ENCODE assay signal across 22 cellular contexts in genomic region chr17:78573955-78574354, GRCh38. TPM values are rescaled to one million over a fixed set of nuclear protein-coding genes. Genes with fewer than 3 reads are reported as not detected.
A peak's percentile ranks its signal among the peaks of the same experiment; 100 is the strongest.
DNase-seq lines count a peak whose midpoint lies in the region; ATAC-seq, FAIRE-seq and TF ChIP-seq lines count a peak whose summit lies in the region.
"Had no signal": no experiment of that assay in that cellular context is flagged by ENCODE, and none has a peak within 500 bp of the region (broad histone marks: within the 10 kb centered on the region; RNA-seq: fewer than 3 reads in every experiment).

No MANE protein-coding gene starts in this region.

- H3K27me3 Mint-ChIP-seq in Calu3 (ENCODE audit: unreplicated experiment), result peaks cover 34% of the 10 kb centered on the region
- peaks cover 0 to 11% (median 0%) of the 10 kb centered on the region in 5 donors for H3K27me3 Mint-ChIP-seq in naive thymus-derived CD4-positive, alpha-beta T cell

- DNase-seq in Calu3, result peak; percentile 51
- no peak for DNase-seq in GM10266 (ENCODE audit: extremely low spot score)
- DNase-seq in NCI-H510A treated with DMSO at 0.1 percent for 48 hours (lab: John Stamatoyannopoulos, UW), result peak; percentile 40
- peak in 1 of 4 experiments; percentile 46 for DNase-seq in K562 (ENCODE audit: extremely low read depth in 1 of 4, low spot score in 3 of 4)
- DNase-seq in stimulated activated naive CD4-positive, alpha-beta T cell treated with Interleukin-2 at 50 U/mL for 16 hours (lab: John Stamatoyannopoulos, UW), result no peak
- DNase-seq in naive thymus-derived CD4-positive, alpha-beta T cell, result no peak
- DNase-seq: activated CD4-positive, alpha-beta T cell treated with anti-CD3 and anti-CD28 coated beads for 4 hours; activated T-cell treated with anti-CD3 and anti-CD28 coated beads, Interleukin-2, amount 50 U/mL, for 4 hours; adrenal gland; CD8-positive, alpha-beta memory T cell; H9; KG1; mesenchymal stem cell; NCI-H2081 treated with DMSO at 0.1 percent for 48 hours; stimulated activated CD4-positive, alpha-beta T cell treated with anti-CD3 and anti-CD28 coated beads, Interleukin-2, amount 100 ng/mL, for 48 hours had no signal

- POLR2A ChIA-PET in K562 (lab: Yijun Ruan, JAX), result interaction anchor here (0.7 kb wide), 1 partner anchor 151 kb away, joined by 3 read pairs; no protein-coding TSS in a partner anchor
- POLR2A ChIA-PET in naive thymus-derived CD4-positive, alpha-beta T cell (lab: Charles Lee), result no interaction called here

- H3K4me1 ChIP-seq in K562 (replicated peaks in 1 of 2; ENCODE audit: control insufficient read depth in 2 of 2, insufficient read depth in 2 of 2, low read length in 2 of 2), result peaks cover 0 to 3% of the 10 kb centered on the region in 2 experiments; a peak in 1 of 5 replicates
- H3K4me1 ChIP-seq in naive thymus-derived CD4-positive, alpha-beta T cell (ENCODE audit: control insufficient read depth in 2 of 2, insufficient read depth in 2 of 2, low read length in 2 of 2), result no peaks in the 10 kb centered on the region
- H3K4me1 ChIP-seq: adrenal gland, gastroesophageal sphincter, right lobe of liver, tibial nerve had no signal

- TF ChIP-seq CTCF in Calu3 (IDR thresholded peaks at IDR 0.05; ENCODE audit: unreplicated experiment), result no peak
- peak; percentile 2 for TF ChIP-seq CTCF in GM10266 (IDR thresholded peaks at IDR 0.05; ENCODE audit: control insufficient read depth, insufficient read depth, low read depth, missing control alignments)
- peak; percentile 31 to 49 (median 32); a peak in 3 of 6 replicates for TF ChIP-seq CTCF in K562 (IDR thresholded peaks at IDR 0.05 in 2 of 3, conservative IDR thresholded peaks at IDR 0.05 in 1 of 3; ENCODE audit: insufficient read depth in 2 of 3, low read depth in 1 of 3, low read length in 3 of 3)

- in situ Hi-C loops in K562 (cut with MboI), result no loop called here

- no peaks in the 10 kb centered on the region for H3K36me3 Mint-ChIP-seq in Calu3 (ENCODE audit: insufficient read depth, unreplicated experiment)
- no peaks in the 10 kb centered on the region for H3K36me3 Mint-ChIP-seq in naive thymus-derived CD4-positive, alpha-beta T cell
- H3K36me3 Mint-ChIP-seq: CD8-positive, alpha-beta memory T cell had no signal

- H3K9me3 ChIP-seq in K562 (replicated peaks; ENCODE audit: control insufficient read depth, insufficient read depth, low read depth, low read length), result no peaks in the 10 kb centered on the region
- H3K9me3 ChIP-seq in naive thymus-derived CD4-positive, alpha-beta T cell (ENCODE audit: control insufficient read depth in 2 of 3, low read length in 3 of 3), result no peaks in the 10 kb centered on the region
- H3K9me3 ChIP-seq: adrenal gland, gastroesophageal sphincter, neutrophil, right lobe of liver, tibial nerve had no signal

- no peaks in the 10 kb centered on the region for H3K9me1 ChIP-seq in K562 (ENCODE audit: control insufficient read depth, insufficient read depth, low read length)

- no peak overlapping the region for H3K27ac ChIP-seq in K562 (ENCODE audit: extremely low read depth, low read depth, low read length)
- no peak overlapping the region for H3K27ac ChIP-seq in naive thymus-derived CD4-positive, alpha-beta T cell (ENCODE audit: low read depth, low read length)
- H3K27ac ChIP-seq: adrenal gland, gastroesophageal sphincter, neutrophil, right lobe of liver, tibial nerve had no signal

- 4% methylated on average over 8 of the region's 8 CpGs for WGBS in K562 (ENCODE audit: insufficient coverage, low coverage, missing lambda C conversion rate)

- intact Hi-C loops in Calu3 (cut with micrococcal nuclease; ENCODE audit: unreplicated experiment), result loop anchor here (5.0 kb wide), 1 partner anchor 77 kb away; no protein-coding TSS in a partner anchor
- intact Hi-C loops in K562 (cut with micrococcal nuclease), result no loop called here
- intact Hi-C loops in naive thymus-derived CD4-positive, alpha-beta T cell (cut with micrococcal nuclease), result no loop called here

- ATAC-seq in K562 (peak; percentile 79), HG02610 (IDR thresholded peaks at IDR 0.05; ENCODE audit: unreplicated experiment) (no peak)
- no peak for ATAC-seq in naive thymus-derived CD4-positive, alpha-beta T cell
- ATAC-seq: activated T-cell treated with anti-CD3 and anti-CD28 coated beads, Interleukin-2, amount 50 U/mL, for 4 hours; gastroesophageal sphincter; right lobe of liver had no signal

- no peak for TF ChIP-seq EP300 in K562 (IDR thresholded peaks at IDR 0.05; ENCODE audit: low read length)

- no TSS peak for BruUV-seq in Calu3 (replicated peaks; lab: Mats Ljungman, UMichigan)
- no TSS peak for BruUV-seq in K562 (replicated peaks; lab: Mats Ljungman, UMichigan)

- no peaks in the 10 kb centered on the region for H3K9me3 Mint-ChIP-seq in Calu3 (ENCODE audit: low read depth, unreplicated experiment)
- no peaks in the 10 kb centered on the region for H3K9me3 Mint-ChIP-seq in naive thymus-derived CD4-positive, alpha-beta T cell
- H3K9me3 Mint-ChIP-seq: activated T-cell treated with anti-CD3 and anti-CD28 coated beads, Interleukin-2, amount 50 U/mL, for 4 hours; CD8-positive, alpha-beta memory T cell; central memory CD8-positive, alpha-beta T cell had no signal

- H3K9ac ChIP-seq in K562 (ENCODE audit: insufficient read depth in 1 of 2, low read depth in 2 of 2, low read length in 2 of 2), result no peak overlapping the region

- H3K4me1 Mint-ChIP-seq in Calu3 (ENCODE audit: low read depth, unreplicated experiment), result no peaks in the 10 kb centered on the region
- H3K4me1 Mint-ChIP-seq in naive thymus-derived CD4-positive, alpha-beta T cell, result no peaks in the 10 kb centered on the region
- H3K4me1 Mint-ChIP-seq: CD8-positive, alpha-beta memory T cell; central memory CD8-positive, alpha-beta T cell had no signal

- no peaks in the 10 kb centered on the region; the same call in 1 of the 2 replicates for H4K20me1 ChIP-seq in K562 (replicated peaks; ENCODE audit: control insufficient read depth, insufficient read depth, low read length)

- FAIRE-seq in K562 (lab: Jason Lieb, UNC), result no peak

- H3K36me3 ChIP-seq in K562 (ENCODE audit: control insufficient read depth, insufficient read depth, low read length), result no peaks in the 10 kb centered on the region
- H3K36me3 ChIP-seq in naive thymus-derived CD4-positive, alpha-beta T cell (ENCODE audit: control insufficient read depth in 2 of 3, insufficient read depth in 3 of 3, low read length in 3 of 3), result no peaks in the 10 kb centered on the region
- H3K36me3 ChIP-seq: adrenal gland, gastroesophageal sphincter, neutrophil, right lobe of liver, tibial nerve had no signal

- CTCF ChIA-PET in Calu3 (lab: Charles Lee), result interaction anchor here (0.6 to 1.6 kb wide), 2 partner anchors 77 to 94 kb away, joined by 4 to 5 read pairs; no protein-coding TSS in a partner anchor
- CTCF ChIA-PET in K562 (lab: Yijun Ruan, JAX; ENCODE audit: low intra/inter-chr PET ratio), result interaction anchor here (0.7 to 0.8 kb wide), 2 partner anchors 10 to 171 kb away, joined by 3 to 4 read pairs; no protein-coding TSS in a partner anchor
- CTCF ChIA-PET in naive thymus-derived CD4-positive, alpha-beta T cell (lab: Charles Lee), result no interaction called here

- no peak overlapping the region for H3K27ac Mint-ChIP-seq in Calu3 (ENCODE audit: unreplicated experiment)
- H3K27ac Mint-ChIP-seq in naive thymus-derived CD4-positive, alpha-beta T cell, result no peak overlapping the region
- H3K27ac Mint-ChIP-seq: H9 had no signal

- H3K79me2 ChIP-seq in K562 (ENCODE audit: control insufficient read depth, insufficient read depth, low read length), result no peaks in the 10 kb centered on the region

- no peak overlapping the region for H3K4me3 ChIP-seq in K562
- H3K4me3 ChIP-seq in naive thymus-derived CD4-positive, alpha-beta T cell (ENCODE audit: low read length), result no peak overlapping the region
- H3K4me3 ChIP-seq: adrenal gland, gastroesophageal sphincter, right lobe of liver, tibial nerve had no signal

- peak in 1 of 2 experiments; percentile 62; a peak in 2 of 4 replicates for TF ChIP-seq RAD21 in K562 (CRISPR knock-in tag; conservative IDR thresholded peaks at IDR 0.05 in 1 of 2, IDR thresholded peaks at IDR 0.05 in 1 of 2)

- no peak overlapping the region for H3K4me2 ChIP-seq in K562 (ENCODE audit: insufficient read depth, low read length)

- no peak for TF ChIP-seq POLR2A in K562 (conservative IDR thresholded peaks at IDR 0.05)

- peaks cover 59 to 85% of the 10 kb centered on the region in 2 experiments for H3K27me3 ChIP-seq in K562 (ENCODE audit: control insufficient read depth in 2 of 2, insufficient read depth in 2 of 2, low read length in 2 of 2)
- H3K27me3 ChIP-seq in naive thymus-derived CD4-positive, alpha-beta T cell (ENCODE audit: control insufficient read depth in 2 of 2, insufficient read depth in 2 of 2, low read length in 2 of 2), result no peaks in the 10 kb centered on the region
- H3K27me3 ChIP-seq: adrenal gland, gastroesophageal sphincter, neutrophil, right lobe of liver had no signal

- H3K4me3 Mint-ChIP-seq in Calu3 (ENCODE audit: low read depth, unreplicated experiment), result no peak overlapping the region
- H3K4me3 Mint-ChIP-seq in naive thymus-derived CD4-positive, alpha-beta T cell, result no peak overlapping the region
- H3K4me3 Mint-ChIP-seq: activated T-cell treated with anti-CD3 and anti-CD28 coated beads, Interleukin-2, amount 50 U/mL, for 4 hours; CD8-positive, alpha-beta memory T cell; central memory CD8-positive, alpha-beta T cell; H9 had no signal

- no peak overlapping the region for H2AFZ ChIP-seq in K562 (ENCODE audit: low read depth, low read length)

RNA-seq across cellular contexts. Expression of gene DNAH17, which starts 3.2 kb away (rescaled TPM):
- total RNA-seq in Calu3 (2022) (0.19 and 0.61 TPM in 2 replicates), K562 (2014; rRNA removed) (under 0.01 TPM in 1 of 2 replicates, not detected in the other), K562 (2014; rRNA removed; fragmentation: Illumina TruSeq; extraction: Trizol) (not detected in 2 replicates), K562 (2015; rRNA removed; fragmentation: Illumina TruSeq; extraction: Trizol) (not detected in 2 replicates), K562 (2021) (not detected in 2 replicates)
- not detected in 2 replicates for total RNA-seq in K562 (2011; cell fraction: chromatin; rRNA removed; ENCODE audit: low replicate concordance)
- total RNA-seq in K562 (2011; cell fraction: nucleolus; rRNA removed), result not detected in 2 replicates
- 0.15 TPM in 1 of 2 replicates, not detected in the other for total RNA-seq in K562 (2011; cell fraction: nucleoplasm; rRNA removed)
- polyA plus RNA-seq in K562 (2011; rRNA removed) (not detected in 2 replicates), K562 (2014; fragmentation: Illumina TruSeq; extraction: Trizol) (not detected in 2 replicates), K562 (2014; fragmentation: Nextera tagmentation; extraction: Ambion mirVana) (under 1 TPM; 0.04 to 0.06 TPM), K562 (2014; rRNA removed) (0.01 TPM in 1 of 2 replicates, not detected in the other)
- polyA plus RNA-seq in K562 (2011; cell fraction: cytosol; rRNA removed), result not detected in 2 replicates
- 0.03 TPM in 1 of 2 replicates, not detected in the other for polyA plus RNA-seq in K562 (2011; cell fraction: nucleus; rRNA removed)
- 0.27 and 0.65 TPM in 2 replicates for polyA plus RNA-seq in K562 (2012)
- polyA minus RNA-seq in K562 (2011; rRNA and poly(A)+ RNA removed), result not detected in 2 replicates
- not detected in 2 replicates for polyA minus RNA-seq in K562 (2011; cell fraction: cytosol; rRNA and poly(A)+ RNA removed)
- polyA minus RNA-seq in K562 (2011; cell fraction: nucleus; rRNA and poly(A)+ RNA removed), result not detected in 2 replicates
- total RNA-seq in naive thymus-derived CD4-positive, alpha-beta T cell, result 1 to 10 TPM in 1 of 5 experiments, under 1 TPM in 4; 0.05 to 1.0 (median 0.24) TPM
- 1 to 10 TPM in 1 of 2 donors, under 1 TPM in 1; 0.38 to 1.5 TPM for polyA plus RNA-seq in naive thymus-derived CD4-positive, alpha-beta T cell
- total RNA-seq: T-helper 2 cell treated with Interferon-gamma antibody and Interleukin-4, amounts not matched to agents 100 ng/mL and 5 ng/mL, for 36 hours had no signal
- polyA plus RNA-seq: CD8-positive, alpha-beta memory T cell had no signal

Comparison
In these comparisons a context has a peak if more than half of its experiments do, and no peak if none do; other contexts are left out.
1. DNase-seq: peak in Calu3 (single experiment) and NCI-H510A treated with DMSO at 0.1 percent for 48 hours (single experiment); none in GM10266 (single experiment), stimulated activated naive CD4-positive, alpha-beta T cell treated with Interleukin-2 at 50 U/mL for 16 hours (single experiment) and naive thymus-derived CD4-positive, alpha-beta T cell (0 of 9).